Comparison of ENCODE assay signal across 1 cellular context in genomic region chr11:67562951-67563350, GRCh38.
TF ChIP-seq lines count a peak whose summit lies in the region.

No MANE protein-coding gene starts in this region.

TF ChIP-seq in H1, 55 proteins besides CTCF, POLR2A, EP300 and RAD21:
- TF ChIP-seq KDM4A (IDR thresholded peaks at IDR 0.05; ENCODE audit: low read depth, low read length, severe bottlenecking) (no peak), JUN (IDR thresholded peaks at IDR 0.05; ENCODE audit: low read depth, low read length) (no peak), SP4 (IDR thresholded peaks at IDR 0.05; ENCODE audit: low read length) (no peak), POLR2AphosphoS5 (IDR thresholded peaks at IDR 0.05; ENCODE audit: low read depth, low read length) (no peak), SIN3A (conservative IDR thresholded peaks at IDR 0.05 in 1 of 2, IDR thresholded peaks at IDR 0.05 in 1 of 2; ENCODE audit: low read depth in 1 of 2, low read length in 2 of 2) (no peak), ATF2 (IDR thresholded peaks at IDR 0.05; ENCODE audit: low read length) (no peak), E2F6 (IDR thresholded peaks at IDR 0.05) (no peak), TAF7 (optimal IDR thresholded peaks at IDR 0.05; ENCODE audit: borderline replicate concordance, low read depth, low read length) (no peak), CREB1 (IDR thresholded peaks at IDR 0.05) (no peak)
